In the genomic region with DNA sequence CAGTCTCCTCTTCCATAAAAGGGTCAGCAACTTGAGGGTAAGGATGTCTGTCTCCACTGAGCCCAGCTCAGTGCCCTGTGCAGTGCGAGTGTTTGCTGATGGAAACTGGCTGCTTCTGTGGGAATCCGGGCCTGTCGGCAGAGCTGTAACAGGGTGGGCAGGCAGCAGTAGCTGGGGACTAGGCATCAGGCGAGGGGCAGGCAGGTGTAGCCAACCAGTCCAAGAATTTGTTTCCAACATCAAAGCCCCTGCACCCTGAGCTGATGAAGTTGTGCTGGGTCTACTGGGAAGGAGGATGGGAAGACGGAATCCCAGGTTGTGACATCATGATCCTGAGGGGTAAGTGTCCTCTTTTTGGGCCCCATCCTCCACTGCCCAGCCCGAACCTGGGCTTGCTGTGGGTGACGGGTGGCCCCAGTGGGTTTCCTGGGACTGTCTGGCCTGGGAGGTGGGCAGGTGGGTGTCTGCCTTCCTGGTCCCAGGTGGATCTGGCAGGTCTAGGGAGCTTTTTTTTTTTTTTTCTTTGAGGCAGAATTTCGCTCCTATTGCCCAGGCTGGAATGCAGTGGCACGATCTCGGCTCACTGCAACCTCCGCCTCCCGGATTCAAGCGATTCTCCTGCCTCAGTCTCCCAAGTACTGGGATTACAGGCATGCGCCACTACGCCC, we compare ENCODE assay signal across 1 cellular context.
TF ChIP-seq lines count a peak whose summit lies in the region.

No MANE protein-coding gene starts in this region.

TF ChIP-seq in K562, 482 proteins besides CTCF, POLR2A, EP300 and RAD21:
- TF ChIP-seq SIRT6 (IDR thresholded peaks at IDR 0.05; ENCODE audit: low read depth, low read length) = peak; percentile 51
- TF ChIP-seq TAF15 (IDR thresholded peaks at IDR 0.05; ENCODE audit: low read depth, low read length) = 0 out of 2 replicates have a peak, but pooled peaks have one; percentile 21
- peak; percentile 50 for TF ChIP-seq SUPT5H (IDR thresholded peaks at IDR 0.05)
- peak; percentile 69; the same call in 1 of the 2 replicates for TF ChIP-seq POLR2AphosphoS2 (IDR thresholded peaks at IDR 0.05; ENCODE audit: low read length)
- no peak for TF ChIP-seq RBM15 (IDR thresholded peaks at IDR 0.05; ENCODE audit: insufficient read depth, low read length)
- peak; percentile 72 for TF ChIP-seq POLR2G (IDR thresholded peaks at IDR 0.05; ENCODE audit: low read depth, low read length)
- TF ChIP-seq, protein P1, sequence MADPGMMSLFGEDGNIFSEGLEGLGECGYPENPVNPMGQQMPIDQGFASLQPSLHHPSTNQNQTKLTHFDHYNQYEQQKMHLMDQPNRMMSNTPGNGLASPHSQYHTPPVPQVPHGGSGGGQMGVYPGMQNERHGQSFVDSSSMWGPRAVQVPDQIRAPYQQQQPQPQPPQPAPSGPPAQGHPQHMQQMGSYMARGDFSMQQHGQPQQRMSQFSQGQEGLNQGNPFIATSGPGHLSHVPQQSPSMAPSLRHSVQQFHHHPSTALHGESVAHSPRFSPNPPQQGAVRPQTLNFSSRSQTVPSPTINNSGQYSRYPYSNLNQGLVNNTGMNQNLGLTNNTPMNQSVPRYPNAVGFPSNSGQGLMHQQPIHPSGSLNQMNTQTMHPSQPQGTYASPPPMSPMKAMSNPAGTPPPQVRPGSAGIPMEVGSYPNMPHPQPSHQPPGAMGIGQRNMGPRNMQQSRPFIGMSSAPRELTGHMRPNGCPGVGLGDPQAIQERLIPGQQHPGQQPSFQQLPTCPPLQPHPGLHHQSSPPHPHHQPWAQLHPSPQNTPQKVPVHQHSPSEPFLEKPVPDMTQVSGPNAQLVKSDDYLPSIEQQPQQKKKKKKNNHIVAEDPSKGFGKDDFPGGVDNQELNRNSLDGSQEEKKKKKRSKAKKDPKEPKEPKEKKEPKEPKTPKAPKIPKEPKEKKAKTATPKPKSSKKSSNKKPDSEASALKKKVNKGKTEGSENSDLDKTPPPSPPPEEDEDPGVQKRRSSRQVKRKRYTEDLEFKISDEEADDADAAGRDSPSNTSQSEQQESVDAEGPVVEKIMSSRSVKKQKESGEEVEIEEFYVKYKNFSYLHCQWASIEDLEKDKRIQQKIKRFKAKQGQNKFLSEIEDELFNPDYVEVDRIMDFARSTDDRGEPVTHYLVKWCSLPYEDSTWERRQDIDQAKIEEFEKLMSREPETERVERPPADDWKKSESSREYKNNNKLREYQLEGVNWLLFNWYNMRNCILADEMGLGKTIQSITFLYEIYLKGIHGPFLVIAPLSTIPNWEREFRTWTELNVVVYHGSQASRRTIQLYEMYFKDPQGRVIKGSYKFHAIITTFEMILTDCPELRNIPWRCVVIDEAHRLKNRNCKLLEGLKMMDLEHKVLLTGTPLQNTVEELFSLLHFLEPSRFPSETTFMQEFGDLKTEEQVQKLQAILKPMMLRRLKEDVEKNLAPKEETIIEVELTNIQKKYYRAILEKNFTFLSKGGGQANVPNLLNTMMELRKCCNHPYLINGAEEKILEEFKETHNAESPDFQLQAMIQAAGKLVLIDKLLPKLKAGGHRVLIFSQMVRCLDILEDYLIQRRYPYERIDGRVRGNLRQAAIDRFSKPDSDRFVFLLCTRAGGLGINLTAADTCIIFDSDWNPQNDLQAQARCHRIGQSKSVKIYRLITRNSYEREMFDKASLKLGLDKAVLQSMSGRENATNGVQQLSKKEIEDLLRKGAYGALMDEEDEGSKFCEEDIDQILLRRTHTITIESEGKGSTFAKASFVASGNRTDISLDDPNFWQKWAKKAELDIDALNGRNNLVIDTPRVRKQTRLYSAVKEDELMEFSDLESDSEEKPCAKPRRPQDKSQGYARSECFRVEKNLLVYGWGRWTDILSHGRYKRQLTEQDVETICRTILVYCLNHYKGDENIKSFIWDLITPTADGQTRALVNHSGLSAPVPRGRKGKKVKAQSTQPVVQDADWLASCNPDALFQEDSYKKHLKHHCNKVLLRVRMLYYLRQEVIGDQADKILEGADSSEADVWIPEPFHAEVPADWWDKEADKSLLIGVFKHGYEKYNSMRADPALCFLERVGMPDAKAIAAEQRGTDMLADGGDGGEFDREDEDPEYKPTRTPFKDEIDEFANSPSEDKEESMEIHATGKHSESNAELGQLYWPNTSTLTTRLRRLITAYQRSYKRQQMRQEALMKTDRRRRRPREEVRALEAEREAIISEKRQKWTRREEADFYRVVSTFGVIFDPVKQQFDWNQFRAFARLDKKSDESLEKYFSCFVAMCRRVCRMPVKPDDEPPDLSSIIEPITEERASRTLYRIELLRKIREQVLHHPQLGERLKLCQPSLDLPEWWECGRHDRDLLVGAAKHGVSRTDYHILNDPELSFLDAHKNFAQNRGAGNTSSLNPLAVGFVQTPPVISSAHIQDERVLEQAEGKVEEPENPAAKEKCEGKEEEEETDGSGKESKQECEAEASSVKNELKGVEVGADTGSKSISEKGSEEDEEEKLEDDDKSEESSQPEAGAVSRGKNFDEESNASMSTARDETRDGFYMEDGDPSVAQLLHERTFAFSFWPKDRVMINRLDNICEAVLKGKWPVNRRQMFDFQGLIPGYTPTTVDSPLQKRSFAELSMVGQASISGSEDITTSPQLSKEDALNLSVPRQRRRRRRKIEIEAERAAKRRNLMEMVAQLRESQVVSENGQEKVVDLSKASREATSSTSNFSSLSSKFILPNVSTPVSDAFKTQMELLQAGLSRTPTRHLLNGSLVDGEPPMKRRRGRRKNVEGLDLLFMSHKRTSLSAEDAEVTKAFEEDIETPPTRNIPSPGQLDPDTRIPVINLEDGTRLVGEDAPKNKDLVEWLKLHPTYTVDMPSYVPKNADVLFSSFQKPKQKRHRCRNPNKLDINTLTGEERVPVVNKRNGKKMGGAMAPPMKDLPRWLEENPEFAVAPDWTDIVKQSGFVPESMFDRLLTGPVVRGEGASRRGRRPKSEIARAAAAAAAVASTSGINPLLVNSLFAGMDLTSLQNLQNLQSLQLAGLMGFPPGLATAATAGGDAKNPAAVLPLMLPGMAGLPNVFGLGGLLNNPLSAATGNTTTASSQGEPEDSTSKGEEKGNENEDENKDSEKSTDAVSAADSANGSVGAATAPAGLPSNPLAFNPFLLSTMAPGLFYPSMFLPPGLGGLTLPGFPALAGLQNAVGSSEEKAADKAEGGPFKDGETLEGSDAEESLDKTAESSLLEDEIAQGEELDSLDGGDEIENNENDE (IDR thresholded peaks at IDR 0.05; ENCODE audit: low read depth, low read length) = peak; percentile 52
- TF ChIP-seq ZC3H4 (CRISPR knock-in tag; IDR thresholded peaks at IDR 0.05; ENCODE audit: borderline replicate concordance) = peak; percentile 70; the same call in 1 of the 2 replicates
- TF ChIP-seq ZBTB34 (CRISPR knock-in tag; IDR thresholded peaks at IDR 0.05) = no peak
- TF ChIP-seq ELK3 (CRISPR knock-in tag; IDR thresholded peaks at IDR 0.05) = no peak
- TF ChIP-seq, protein P2, sequence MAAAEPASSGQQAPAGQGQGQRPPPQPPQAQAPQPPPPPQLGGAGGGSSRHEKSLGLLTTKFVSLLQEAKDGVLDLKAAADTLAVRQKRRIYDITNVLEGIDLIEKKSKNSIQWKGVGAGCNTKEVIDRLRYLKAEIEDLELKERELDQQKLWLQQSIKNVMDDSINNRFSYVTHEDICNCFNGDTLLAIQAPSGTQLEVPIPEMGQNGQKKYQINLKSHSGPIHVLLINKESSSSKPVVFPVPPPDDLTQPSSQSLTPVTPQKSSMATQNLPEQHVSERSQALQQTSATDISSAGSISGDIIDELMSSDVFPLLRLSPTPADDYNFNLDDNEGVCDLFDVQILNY (CRISPR knock-in tag; IDR thresholded peaks at IDR 0.05) = 0 out of 2 replicates have a peak, but pooled peaks have one; percentile 36
- peak; percentile 42 for TF ChIP-seq RBM22 (IDR thresholded peaks at IDR 0.05; ENCODE audit: low read depth, low read length, poor library complexity, severe bottlenecking)
- TF ChIP-seq MYNN (IDR thresholded peaks at IDR 0.05) = peak; percentile 49; the same call in 1 of the 2 replicates
- no peak for TF ChIP-seq MYNN (CRISPR knock-in tag; IDR thresholded peaks at IDR 0.05)
